Comparison of ENCODE assay signal across 31 cellular contexts in the genomic region with DNA sequence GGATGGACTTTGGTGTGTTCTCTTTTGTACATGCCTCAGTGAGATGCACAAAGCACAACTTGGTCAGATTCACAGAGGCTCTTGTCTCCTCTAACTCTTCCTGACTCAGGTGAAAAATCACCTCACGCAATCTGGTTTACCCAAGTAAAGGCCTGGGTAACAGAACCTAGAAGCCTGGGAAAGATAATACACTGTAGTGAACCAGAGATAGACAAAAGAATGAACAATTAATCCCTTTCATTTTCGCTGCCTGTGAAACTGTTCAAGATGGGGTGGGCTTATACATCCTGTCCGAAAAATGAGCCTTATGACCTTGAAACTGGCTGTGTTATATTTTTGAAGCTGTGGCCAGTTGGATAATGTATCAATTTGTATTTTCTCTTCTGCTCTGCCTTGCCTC.
"Had no signal": no experiment of that assay in that cellular context is flagged by ENCODE, and none has a peak within 500 bp of the region (broad histone marks: within the 10 kb centered on the region; RNA-seq: fewer than 3 reads in every experiment).

No MANE protein-coding gene starts in this region.

- H3K27me3 Mint-ChIP-seq: naive thymus-derived CD8-positive, alpha-beta T cell; natural killer cell treated with Interleukin-12 subunit alpha and Interleukin-12 subunit beta and Interleukin-15 and Interleukin-18, amount 100 ng/mL, for 72 hours; progenitor cell of endocrine pancreas; stimulated activated memory B cell treated with anti-CD40 and anti-IgM and Interleukin-4, amounts not matched to agents 10 μg/mL and 1 μg/mL and 100 μg/mL, for 72 hours; stimulated activated naive CD8-positive, alpha-beta T cell treated with anti-CD3 and anti-CD28 coated beads, Interleukin-15, amount 100 ng/mL, for 72 hours; type B pancreatic cell had no signal

- H3K4me1 Mint-ChIP-seq: nephron progenitor cell; neural crest cell; stimulated activated memory B cell treated with anti-CD40 and anti-IgM and Interleukin-4, amounts not matched to agents 10 μg/mL and 1 μg/mL and 100 μg/mL, for 72 hours; stimulated activated naive CD8-positive, alpha-beta T cell treated with anti-CD3 and anti-CD28 coated beads, Interleukin-15, amount 100 ng/mL, for 72 hours had no signal

- ATAC-seq: naive thymus-derived CD8-positive, alpha-beta T cell; natural killer cell treated with Interleukin-12 subunit alpha and Interleukin-12 subunit beta and Interleukin-15 and Interleukin-18, amount 100 ng/mL, for 72 hours; psoas muscle; right cardiac atrium; right lobe of liver; stimulated activated memory B cell treated with anti-CD40 and anti-IgM and Interleukin-4, amounts not matched to agents 10 μg/mL and 1 μg/mL and 100 μg/mL, for 72 hours; stimulated activated naive CD8-positive, alpha-beta T cell treated with anti-CD3 and anti-CD28 coated beads, Interleukin-15, amount 100 ng/mL, for 72 hours; stimulated activated naive CD8-positive, alpha-beta T cell treated with anti-CD3 and anti-CD28 coated beads, Interleukin-15, Interleukin-2, amounts not matched to agents 100 U/mL and 50 U/mL, for 24 hours; upper lobe of right lung had no signal

- H3K4me1 ChIP-seq: parathyroid adenoma, psoas muscle, right lobe of liver, sigmoid colon, suprapubic skin, testis, tibial artery, transverse colon, upper lobe of right lung, uterus had no signal

- H3K4me3 Mint-ChIP-seq: naive thymus-derived CD8-positive, alpha-beta T cell; natural killer cell treated with Interleukin-12 subunit alpha and Interleukin-12 subunit beta and Interleukin-15 and Interleukin-18, amount 100 ng/mL, for 72 hours; nephron progenitor cell; neural crest cell; stimulated activated memory B cell treated with anti-CD40 and anti-IgM and Interleukin-4, amounts not matched to agents 10 μg/mL and 1 μg/mL and 100 μg/mL, for 72 hours; stimulated activated naive CD8-positive, alpha-beta T cell treated with anti-CD3 and anti-CD28 coated beads, Interleukin-15, amount 100 ng/mL, for 72 hours; type B pancreatic cell had no signal

- H3K27me3 ChIP-seq: ovary, right lobe of liver, sigmoid colon, suprapubic skin, testis, tibial artery, transverse colon, upper lobe of right lung, uterus had no signal

- DNase-seq: naive thymus-derived CD8-positive, alpha-beta T cell; nephron progenitor cell; occipital lobe; ovary; posterior cingulate gyrus; psoas muscle; right cardiac atrium; right lobe of liver; sigmoid colon; small intestine; stimulated activated CD4-positive, alpha-beta T cell treated with anti-CD3 and anti-CD28 coated beads, Interleukin-15, amount 100 ng/mL, for 24 hours; stimulated activated CD4-positive, alpha-beta T cell treated with anti-CD3 and anti-CD28 coated beads, Interleukin-2, amount 100 ng/mL, for 24 hours; stimulated activated CD4-positive, alpha-beta T cell treated with anti-CD3 and anti-CD28 coated beads, Interleukin-2, amount 100 ng/mL, for 48 hours; stimulated activated CD4-positive, alpha-beta T cell treated with anti-CD3 and anti-CD28 coated beads, Interleukin-4, amount 100 ng/mL, for 24 hours; stimulated activated CD8-positive, alpha-beta memory T cell treated with anti-CD3 and anti-CD28 coated beads, Interleukin-4, amount 100 ng/mL, for 48 hours; stimulated activated naive CD4-positive, alpha-beta T cell; stimulated activated naive CD8-positive, alpha-beta T cell treated with anti-CD3 and anti-CD28 coated beads, Interleukin-15, amount 100 ng/mL, for 72 hours; stimulated activated naive CD8-positive, alpha-beta T cell treated with anti-CD3 and anti-CD28 coated beads, Interleukin-15, Interleukin-2, amounts not matched to agents 100 U/mL and 50 U/mL, for 24 hours; substantia nigra; testis; tibial artery; transverse colon; upper lobe of right lung; uterus had no signal

- H3K4me3 ChIP-seq: ovary, psoas muscle, right lobe of liver, sigmoid colon, suprapubic skin, testis, tibial artery, transverse colon, upper lobe of right lung, uterus had no signal

- H3K36me3 ChIP-seq: ovary, right lobe of liver, sigmoid colon, suprapubic skin, tibial artery, transverse colon, upper lobe of right lung, uterus had no signal

- H2AFZ ChIP-seq: parathyroid adenoma had no signal

- H3K27ac ChIP-seq: ovary, parathyroid adenoma, psoas muscle, right lobe of liver, sigmoid colon, suprapubic skin, testis, tibial artery, transverse colon, upper lobe of right lung, uterus had no signal

- H3K27ac Mint-ChIP-seq: naive thymus-derived CD8-positive, alpha-beta T cell; natural killer cell treated with Interleukin-12 subunit alpha and Interleukin-12 subunit beta and Interleukin-15 and Interleukin-18, amount 100 ng/mL, for 72 hours; nephron progenitor cell; progenitor cell of endocrine pancreas; stimulated activated memory B cell treated with anti-CD40 and anti-IgM and Interleukin-4, amounts not matched to agents 10 μg/mL and 1 μg/mL and 100 μg/mL, for 72 hours; stimulated activated naive CD8-positive, alpha-beta T cell treated with anti-CD3 and anti-CD28 coated beads, Interleukin-15, amount 100 ng/mL, for 72 hours; type B pancreatic cell had no signal

- H3K9ac ChIP-seq: parathyroid adenoma had no signal

- H3K9me3 Mint-ChIP-seq: type B pancreatic cell had no signal

- H3K79me2 ChIP-seq: parathyroid adenoma had no signal

- H3K9me3 ChIP-seq: ovary, psoas muscle, sigmoid colon, testis, tibial artery, upper lobe of right lung, uterus had no signal

- H3K36me3 Mint-ChIP-seq: stimulated activated memory B cell treated with anti-CD40 and anti-IgM and Interleukin-4, amounts not matched to agents 10 μg/mL and 1 μg/mL and 100 μg/mL, for 72 hours; type B pancreatic cell had no signal
